Comparison of ENCODE assay signal across 8 cellular contexts in genomic region chr1:222654849-222655248, GRCh38. TPM values are rescaled to one million over a fixed set of nuclear protein-coding genes. Genes with fewer than 3 reads are reported as not detected.
DNase-seq lines count a peak whose midpoint lies in the region; ATAC-seq and TF ChIP-seq lines count a peak whose summit lies in the region.

No MANE protein-coding gene starts in this region.

- peaks cover 35 to 58% of the 10 kb centered on the region in 2 donors for H3K4me1 Mint-ChIP-seq in natural killer cell treated with Interleukin-12 subunit alpha and Interleukin-12 subunit beta and Interleukin-15 and Interleukin-18, amount 100 ng/mL, for 72 hours (ENCODE audit: low read depth in 2 of 2)

- in situ Hi-C loops in GM13977 (cut with MboI; ENCODE audit: low pct_unique_long_range_greater_than_20kb, low sequenced_read_pairs, unreplicated experiment) = no loop called here

- H3K9me3 Mint-ChIP-seq in natural killer cell treated with Interleukin-12 subunit alpha and Interleukin-12 subunit beta and Interleukin-15 and Interleukin-18, amount 100 ng/mL, for 72 hours = no peaks in the 10 kb centered on the region

- H3K27ac Mint-ChIP-seq in natural killer cell treated with Interleukin-12 subunit alpha and Interleukin-12 subunit beta and Interleukin-15 and Interleukin-18, amount 100 ng/mL, for 72 hours = peak overlapping the region; percentile 34 to 64

- H3K4me3 Mint-ChIP-seq in natural killer cell treated with Interleukin-12 subunit alpha and Interleukin-12 subunit beta and Interleukin-15 and Interleukin-18, amount 100 ng/mL, for 72 hours = peak overlapping the region; percentile 64

- ATAC-seq in HG02840 (IDR thresholded peaks at IDR 0.05; ENCODE audit: low FRiP score, unreplicated experiment) = peak; percentile 93
- peak; percentile 92 to 95 for ATAC-seq in natural killer cell treated with Interleukin-12 subunit alpha and Interleukin-12 subunit beta and Interleukin-15 and Interleukin-18, amount 100 ng/mL, for 72 hours

- peak; percentile 63 for DNase-seq in GM13977 (ENCODE audit: low spot score)
- peak; percentile 16 for DNase-seq in RPMI8226
- peak; percentile 59 for DNase-seq in activated naive CD4-positive, alpha-beta T cell treated with anti-CD3 and anti-CD28 coated beads, Interleukin-2, amount 50 U/mL, for 16 hours
- peak; percentile 84 for DNase-seq in natural killer cell treated with Interleukin-12 subunit alpha and Interleukin-12 subunit beta and Interleukin-15 and Interleukin-18, amount 100 ng/mL, for 72 hours (ENCODE audit: low spot score)
- no peak for DNase-seq in NK-92 treated with Interleukin-12 subunit alpha and Interleukin-12 subunit beta, amount 100 ng/mL, for 24 hours (lab: John Stamatoyannopoulos, UW)
- no peak for DNase-seq in cortex of kidney (lab: John Stamatoyannopoulos, UW)
- no peak for DNase-seq in occipital lobe (lab: John Stamatoyannopoulos, UW)

- peak; percentile 41 for TF ChIP-seq CTCF in GM13977 (IDR thresholded peaks at IDR 0.05; ENCODE audit: extremely low read depth, insufficient read depth, missing control alignments)

- peaks cover 67% of the 10 kb centered on the region for H3K36me3 Mint-ChIP-seq in natural killer cell treated with Interleukin-12 subunit alpha and Interleukin-12 subunit beta and Interleukin-15 and Interleukin-18, amount 100 ng/mL, for 72 hours

- H3K27me3 Mint-ChIP-seq in natural killer cell treated with Interleukin-12 subunit alpha and Interleukin-12 subunit beta and Interleukin-15 and Interleukin-18, amount 100 ng/mL, for 72 hours = no peaks in the 10 kb centered on the region

RNA-seq across cellular contexts. Expression of gene MIA3, which starts 37.0 kb away (rescaled TPM):
- 10 to 100 TPM; 41.0 to 43.6 TPM for total RNA-seq in natural killer cell treated with Interleukin-12 subunit alpha and Interleukin-12 subunit beta and Interleukin-15 and Interleukin-18, amount 100 ng/mL, for 72 hours
- total RNA-seq in occipital lobe = 54.0 TPM

RNA-seq across cellular contexts. Expression of gene AIDA, which starts 57.4 kb away (rescaled TPM):
- 10 to 100 TPM; 30.5 to 42.5 TPM for total RNA-seq in natural killer cell treated with Interleukin-12 subunit alpha and Interleukin-12 subunit beta and Interleukin-15 and Interleukin-18, amount 100 ng/mL, for 72 hours
- total RNA-seq in occipital lobe = 37.0 TPM

RNA-seq across cellular contexts. Expression of gene BROX, which starts 57.5 kb away (rescaled TPM):
- 10 to 100 TPM; 36.3 to 38.9 TPM for total RNA-seq in natural killer cell treated with Interleukin-12 subunit alpha and Interleukin-12 subunit beta and Interleukin-15 and Interleukin-18, amount 100 ng/mL, for 72 hours
- 66.9 TPM for total RNA-seq in occipital lobe

Comparison
In these comparisons a context has a peak if more than half of its experiments do, and no peak if none do; other contexts are left out.
1. DNase-seq: peak in GM13977 (single experiment), RPMI8226 (single experiment), activated naive CD4-positive, alpha-beta T cell treated with anti-CD3 and anti-CD28 coated beads, Interleukin-2, amount 50 U/mL, for 16 hours (single experiment) and natural killer cell treated with Interleukin-12 subunit alpha and Interleukin-12 subunit beta and Interleukin-15 and Interleukin-18, amount 100 ng/mL, for 72 hours (single experiment); none in NK-92 treated with Interleukin-12 subunit alpha and Interleukin-12 subunit beta, amount 100 ng/mL, for 24 hours (single experiment), cortex of kidney (single experiment) and occipital lobe (single experiment).